Comparison of ENCODE assay signal across 8 cellular contexts in the genomic region with DNA sequence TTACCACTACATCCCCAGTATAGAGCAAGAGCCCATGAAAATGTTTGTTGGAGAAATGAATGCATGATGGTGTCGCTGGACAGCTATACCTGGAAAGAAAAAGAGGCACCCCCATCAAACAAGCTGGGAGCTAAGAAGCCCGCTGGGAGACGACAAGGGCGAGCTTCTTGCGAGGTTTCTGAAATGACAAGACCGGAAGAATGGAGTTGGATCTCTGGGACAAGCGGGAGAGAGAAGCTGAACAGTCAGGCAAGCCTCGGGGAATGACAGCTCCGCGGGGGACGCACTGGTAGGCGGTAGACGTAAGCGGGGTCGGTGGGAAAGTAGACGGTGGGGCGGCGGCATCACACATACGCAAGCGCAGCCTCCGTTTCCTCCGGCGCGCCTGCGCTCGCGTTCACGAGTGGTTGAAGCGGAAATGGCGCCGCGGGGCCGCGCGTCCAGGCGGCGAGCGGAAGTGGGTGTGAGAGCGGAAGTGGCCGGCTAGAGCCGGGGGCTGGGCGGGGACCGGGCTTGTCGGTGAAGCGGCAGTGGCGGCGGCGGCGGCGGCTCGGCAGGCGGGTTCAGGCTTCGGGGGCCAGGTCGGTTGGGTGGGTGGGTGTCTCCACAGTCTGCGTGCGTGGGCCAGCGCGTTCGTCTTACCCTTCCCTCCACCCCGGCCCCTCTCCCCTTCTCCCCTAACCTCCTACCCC. TPM values are rescaled to one million over a fixed set of nuclear protein-coding genes. Genes with fewer than 3 reads are reported as not detected.
DNase-seq lines count a peak whose midpoint lies in the region; TF ChIP-seq lines count a peak whose summit lies in the region.

TSS of gene ARPC2 (plus strand) at position 516 of the 692 bp plus-strand sequence. CDS start 282 bp downstream, outside the sequence.

- TF ChIP-seq CTCF in MM.1S (IDR thresholded peaks at IDR 0.05; ENCODE audit: low read length) (no peak), fibroblast of villous mesenchyme (IDR thresholded peaks at IDR 0.05; ENCODE audit: insufficient read depth, low read depth, low read length) (no peak), nephron progenitor cell (IDR thresholded peaks at IDR 0.05) (no peak)

- peak within 1 kb of the TSS; percentile 88 for H3K4me2 ChIP-seq in MM.1S (ENCODE audit: low read depth, low read length)

- peak within 1 kb of the TSS; percentile 85 for H3K27ac ChIP-seq in MM.1S (ENCODE audit: low read length)

- H3K27me3 ChIP-seq in HAP-1 (ENCODE audit: low read depth) = no peaks in the 10 kb centered on the region
- H3K27me3 ChIP-seq in MM.1S (replicated peaks; ENCODE audit: insufficient read depth, low read length) = no peaks in the 10 kb centered on the region

- peaks cover 18% of the 10 kb centered on the region for H3K4me1 ChIP-seq in ES-I3 (ENCODE audit: insufficient read depth, low read length)
- H3K4me1 ChIP-seq in HAP-1 = peaks cover 26% of the 10 kb centered on the region
- H3K4me1 ChIP-seq in MM.1S (ENCODE audit: low read length) = peaks cover 20% of the 10 kb centered on the region

- H3K4me3 Mint-ChIP-seq in nephron progenitor cell = peak within 1 kb of the TSS; percentile 95
- peak within 1 kb of the TSS; percentile 97 for H3K4me3 Mint-ChIP-seq in stimulated activated naive CD8-positive, alpha-beta T cell treated with anti-CD3 and anti-CD28 coated beads, Interleukin-15, Interleukin-2, amounts not matched to agents 100 ng/mL and 50 ng/mL, for 24 hours

- peaks cover 52% of the 10 kb centered on the region for H3F3A ChIP-seq in MM.1S (ENCODE audit: insufficient read depth, low read length)

- H3K9me2 ChIP-seq in MM.1S (replicated peaks; ENCODE audit: insufficient read depth, low read length) = no peaks in the 10 kb centered on the region

- H2AFZ ChIP-seq in MM.1S (ENCODE audit: low read length) = peak within 1 kb of the TSS; percentile 98

- H3K36me3 ChIP-seq in ES-I3 (ENCODE audit: insufficient read depth, low read length) (peaks cover 4% of the 10 kb centered on the region; the same call in 1 of the 2 replicates), HAP-1 (replicated peaks) (peaks cover 10% of the 10 kb centered on the region; the same call in 1 of the 2 replicates), MM.1S (replicated peaks; ENCODE audit: insufficient read depth, low read length) (peaks cover 10% of the 10 kb centered on the region; the same call in 1 of the 2 replicates)

- DNase-seq in HAP-1 (ENCODE audit: low spot score in 2 of 2) (peak; percentile 85 to 93), MM.1S (peak; percentile 94), SIG-M5 treated with dmso at 0.1 percent for 504 hours (lab: John Stamatoyannopoulos, UW; ENCODE audit: unreplicated experiment) (peak; percentile 93), activated gamma-delta T cell treated with Interleukin-2 at 50 U/mL for 16 hours (peak; percentile 94), fibroblast of villous mesenchyme (ENCODE audit: low read depth) (peak; percentile 97), nephron progenitor cell (peak; percentile 93)

- H3K9me3 ChIP-seq in ES-I3 (ENCODE audit: control insufficient read depth, insufficient read depth, low read length) (no peaks in the 10 kb centered on the region), HAP-1 (no peaks in the 10 kb centered on the region), MM.1S (replicated peaks; ENCODE audit: insufficient read depth, low read length) (no peaks in the 10 kb centered on the region)

- in situ Hi-C loops in HAP-1 (cut with MboI; ENCODE audit: low sequenced_read_pairs) = no loop called here

- peaks cover 4% of the 10 kb centered on the region; the same call in 1 of the 2 replicates for H4K20me1 ChIP-seq in MM.1S (ENCODE audit: insufficient read depth, low read length)

- H3K9ac ChIP-seq in ES-I3 (ENCODE audit: low read depth, low read length) (peak within 1 kb of the TSS; percentile 98), MM.1S (ENCODE audit: low read length) (peak within 1 kb of the TSS; percentile 92)

- H3K9me3 Mint-ChIP-seq in nephron progenitor cell = no peaks in the 10 kb centered on the region
- H3K9me3 Mint-ChIP-seq in stimulated activated naive CD8-positive, alpha-beta T cell treated with anti-CD3 and anti-CD28 coated beads, Interleukin-15, Interleukin-2, amounts not matched to agents 100 ng/mL and 50 ng/mL, for 24 hours = no peaks in the 10 kb centered on the region

- peaks cover 49% of the 10 kb centered on the region for H3K4me1 Mint-ChIP-seq in nephron progenitor cell
- peaks cover 47% of the 10 kb centered on the region for H3K4me1 Mint-ChIP-seq in stimulated activated naive CD8-positive, alpha-beta T cell treated with anti-CD3 and anti-CD28 coated beads, Interleukin-15, Interleukin-2, amounts not matched to agents 100 ng/mL and 50 ng/mL, for 24 hours (ENCODE audit: low read depth)

- peaks cover 19% of the 10 kb centered on the region for H3K27me3 Mint-ChIP-seq in nephron progenitor cell (ENCODE audit: low read depth, poor library complexity)
- no peaks in the 10 kb centered on the region for H3K27me3 Mint-ChIP-seq in stimulated activated naive CD8-positive, alpha-beta T cell treated with anti-CD3 and anti-CD28 coated beads, Interleukin-15, Interleukin-2, amounts not matched to agents 100 ng/mL and 50 ng/mL, for 24 hours

- peak within 1 kb of the TSS; percentile 89 for H3K4me3 ChIP-seq in HAP-1
- H3K4me3 ChIP-seq in MM.1S (ENCODE audit: low read length) = peak within 1 kb of the TSS; percentile 94
- H3K4me3 ChIP-seq in fibroblast of villous mesenchyme (ENCODE audit: low read depth, low read length) = peak within 1 kb of the TSS; percentile 96

- peaks cover 56% of the 10 kb centered on the region for H3K79me2 ChIP-seq in MM.1S (ENCODE audit: low read length)

- peak within 1 kb of the TSS; percentile 75 for H3K27ac Mint-ChIP-seq in nephron progenitor cell
- peak within 1 kb of the TSS; percentile 93 for H3K27ac Mint-ChIP-seq in stimulated activated naive CD8-positive, alpha-beta T cell treated with anti-CD3 and anti-CD28 coated beads, Interleukin-15, Interleukin-2, amounts not matched to agents 100 ng/mL and 50 ng/mL, for 24 hours

- H3K36me3 Mint-ChIP-seq in nephron progenitor cell (ENCODE audit: low read depth) = peaks cover 10% of the 10 kb centered on the region
- peaks cover 39% of the 10 kb centered on the region for H3K36me3 Mint-ChIP-seq in stimulated activated naive CD8-positive, alpha-beta T cell treated with anti-CD3 and anti-CD28 coated beads, Interleukin-15, Interleukin-2, amounts not matched to agents 100 ng/mL and 50 ng/mL, for 24 hours (ENCODE audit: low read depth)

RNA-seq across cellular contexts. Expression of gene ARPC2, which starts in this region (rescaled TPM):
- 482 and 483 TPM in 2 replicates for total RNA-seq in fibroblast of villous mesenchyme

Comparison
In these comparisons a context has a peak if more than half of its experiments do, and no peak if none do; other contexts are left out.
1. Peak in every context shown above with its lines: DNase-seq, H3K4me3 ChIP-seq and H3K27ac ChIP-seq.